ENCODE assay signal across 26 cellular contexts in the genomic region with DNA sequence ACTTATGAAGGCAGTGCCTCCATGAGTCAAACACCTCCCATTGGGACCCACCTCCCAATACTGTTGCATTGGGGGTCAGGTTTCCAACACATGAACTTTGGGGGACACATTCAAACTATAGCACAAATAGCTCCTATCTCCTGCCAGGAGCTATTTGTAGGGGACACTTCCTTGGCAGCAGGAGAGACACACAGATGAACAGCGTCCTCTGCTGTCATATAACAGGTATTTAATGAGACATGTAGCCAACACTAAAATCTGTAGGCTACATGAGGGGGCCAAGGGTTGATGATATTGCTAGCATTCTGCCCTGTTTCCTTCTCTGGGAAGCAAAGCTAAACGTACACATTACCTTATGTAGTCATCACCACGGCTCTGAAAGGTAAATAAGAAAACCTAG. TPM values are rescaled to one million over a fixed set of nuclear protein-coding genes. Genes with fewer than 3 reads are reported as not detected.
"Had no signal": no experiment of that assay in that cellular context is flagged by ENCODE, and none has a peak within 500 bp of the region (broad histone marks: within the 10 kb centered on the region; RNA-seq: fewer than 3 reads in every experiment).

No MANE protein-coding gene starts in this region.

- H3K4me3 ChIP-seq: colonic mucosa, heart left ventricle, mucosa of descending colon, sigmoid colon, skin epidermis, testis, tibial nerve had no signal

- H3K36me3 ChIP-seq: colonic mucosa, heart left ventricle, sigmoid colon, tibial nerve had no signal

- H3K27ac Mint-ChIP-seq: naive thymus-derived CD8-positive, alpha-beta T cell; stimulated activated naive B cell treated with anti-CD40 and anti-IgM and Interleukin-4, amounts not matched to agents 10 μg/mL and 1 μg/mL and 100 μg/mL, for 72 hours had no signal

- DNase-seq: colonic mucosa; dermis blood vessel endothelial cell; erythroblast; heart left ventricle; hippocampal formation; islet precursor cell; mammary epithelial cell; mucosa of descending colon; naive thymus-derived CD8-positive, alpha-beta T cell; posterior cingulate gyrus; sigmoid colon; stimulated activated CD4-positive, alpha-beta T cell treated with anti-CD3 and anti-CD28 coated beads, Interleukin-2, amount 100 ng/mL, for 24 hours; stimulated activated CD4-positive, alpha-beta T cell treated with anti-CD3 and anti-CD28 coated beads, Interleukin-4, amount 100 ng/mL, for 4 hours; stimulated activated naive B cell treated with anti-CD40 and anti-IgM and Interleukin-4, amounts not matched to agents 10 μg/mL and 1 μg/mL and 100 μg/mL, for 72 hours; stimulated activated naive CD8-positive, alpha-beta T cell treated with anti-CD3 and anti-CD28 coated beads, Interleukin-15, amount 100 ng/mL, for 72 hours; testis had no signal

- H3K4me3 Mint-ChIP-seq: naive thymus-derived CD8-positive, alpha-beta T cell; stimulated activated naive B cell treated with anti-CD40 and anti-IgM and Interleukin-4, amounts not matched to agents 10 μg/mL and 1 μg/mL and 100 μg/mL, for 72 hours; stimulated activated naive CD8-positive, alpha-beta T cell treated with anti-CD3 and anti-CD28 coated beads, Interleukin-15, amount 100 ng/mL, for 72 hours had no signal

- H3K4me1 Mint-ChIP-seq: stimulated activated naive B cell treated with anti-CD40 and anti-IgM and Interleukin-4, amounts not matched to agents 10 μg/mL and 1 μg/mL and 100 μg/mL, for 72 hours; stimulated activated naive CD8-positive, alpha-beta T cell treated with anti-CD3 and anti-CD28 coated beads, Interleukin-15, amount 100 ng/mL, for 72 hours had no signal

- H3K27me3 ChIP-seq: testis had no signal

- ATAC-seq: heart left ventricle; left lobe of liver; mucosa of descending colon; naive thymus-derived CD8-positive, alpha-beta T cell; stimulated activated naive B cell treated with anti-CD40 and anti-IgM and Interleukin-4, amounts not matched to agents 10 μg/mL and 1 μg/mL and 100 μg/mL, for 72 hours; stimulated activated naive CD8-positive, alpha-beta T cell treated with anti-CD3 and anti-CD28 coated beads, Interleukin-15, amount 100 ng/mL, for 72 hours had no signal

- H3K36me3 Mint-ChIP-seq: naive thymus-derived CD8-positive, alpha-beta T cell had no signal

RNA-seq across cellular contexts. Expression of a gene that starts 2.6 kb away (rescaled TPM):
- total RNA-seq: colonic mucosa; dermis blood vessel endothelial cell; endothelial cell of umbilical vein; glomerular endothelial cell; heart left ventricle; left lobe of liver; lower leg skin; mammary epithelial cell; mucosa of descending colon; naive thymus-derived CD8-positive, alpha-beta T cell; osteocyte; pulmonary artery endothelial cell; sigmoid colon; subcutaneous adipose tissue; tibial nerve; ureter had no signal
